In the genomic region with DNA sequence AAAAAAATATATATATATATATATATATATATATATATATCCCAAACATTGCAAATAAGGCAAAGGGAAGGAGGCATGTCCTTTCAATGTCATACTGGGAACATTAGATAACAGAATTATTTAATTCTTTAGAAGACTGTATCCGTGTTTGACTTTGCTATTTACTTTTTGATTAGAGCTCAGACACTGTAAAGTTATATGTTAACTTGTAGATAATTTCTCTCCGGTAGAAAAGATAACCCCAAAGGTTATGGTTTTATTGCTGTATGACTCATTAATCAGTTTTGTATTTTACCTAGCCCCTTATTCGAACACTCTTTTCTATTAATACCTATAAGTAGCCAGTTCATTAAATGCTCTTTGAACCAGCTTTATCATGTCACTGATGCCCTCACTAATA, we compare ENCODE assay signal across 20 cellular contexts.
DNase-seq lines count a peak whose midpoint lies in the region; ATAC-seq and TF ChIP-seq lines count a peak whose summit lies in the region.
"Had no signal": no experiment of that assay in that cellular context is flagged by ENCODE, and none has a peak within 500 bp of the region (broad histone marks: within the 10 kb centered on the region; RNA-seq: fewer than 3 reads in every experiment).

No MANE protein-coding gene starts in this region.

- H4K20me1 ChIP-seq in hepatocyte (ENCODE audit: insufficient read depth, poor library complexity, severe bottlenecking), result no peaks in the 10 kb centered on the region

- H3K9me3 ChIP-seq in hepatocyte (ENCODE audit: low read depth) (peaks cover 4% of the 10 kb centered on the region), mucosa of descending colon (no peaks in the 10 kb centered on the region)
- H3K9me3 ChIP-seq: BE2C had no signal

- TF ChIP-seq CTCF in LNCaP clone FGC (IDR thresholded peaks at IDR 0.05; ENCODE audit: control insufficient read depth, extremely low read depth, insufficient read depth) (no peak), hepatocyte (IDR thresholded peaks at IDR 0.05; ENCODE audit: poor library complexity) (no peak), mucosa of descending colon (IDR thresholded peaks at IDR 0.05) (no peak)

- H3K27ac ChIP-seq in hepatocyte, result no peak overlapping the region
- H3K27ac ChIP-seq: GM23248 had no signal

- H3K27me3 ChIP-seq in hepatocyte, result no peaks in the 10 kb centered on the region
- H3K27me3 ChIP-seq: BE2C had no signal

- 53% methylated on average over 3 of the region's 3 CpGs for WGBS in hepatocyte (ENCODE audit: low lambda C conversion rate, missing lambda C conversion rate)

- no peaks in the 10 kb centered on the region for H3K79me2 ChIP-seq in hepatocyte

- ATAC-seq in mucosa of descending colon, result peak; percentile 95
- ATAC-seq: GM12878 had no signal

- H2AFZ ChIP-seq in hepatocyte, result no peak overlapping the region
- H2AFZ ChIP-seq: GM23248 had no signal

- no peaks in the 10 kb centered on the region for H3K36me3 ChIP-seq in hepatocyte (replicated peaks; ENCODE audit: insufficient read depth, low read depth)
- no peaks in the 10 kb centered on the region for H3K36me3 ChIP-seq in mucosa of descending colon (ENCODE audit: low read depth)
- H3K36me3 ChIP-seq: BE2C had no signal

- intact Hi-C loops in mucosa of descending colon (cut with DNase I, micrococcal nuclease), result no loop called here

- DNase-seq in LNCaP clone FGC (ENCODE audit: low read depth) (peak; percentile 41), hepatocyte (ENCODE audit: low spot score) (peak; percentile 13), mucosa of descending colon (no peak), iPS-NIHi7 (ENCODE audit: extremely low spot score) (no peak), T-helper 2 cell (no peak), HT-29 (ENCODE audit: low spot score) (no peak)
- DNase-seq: ACHN; BE2C; C1 segment of cervical spinal cord; CD4-positive, CD25-positive, alpha-beta regulatory T cell; CD8-positive, alpha-beta memory T cell; COR-L47; DMS 273 treated with DMSO at 0.1 percent for 48 hours; DMS53; DND-41; EL; GM23248; HCEC 1CT; HFFc6 had no signal

- no peak overlapping the region for H3K4me3 ChIP-seq in LNCaP clone FGC (ENCODE audit: low read depth, low read length)
- no peak overlapping the region for H3K4me3 ChIP-seq in hepatocyte
- H3K4me3 ChIP-seq in mucosa of descending colon, result no peak overlapping the region
- H3K4me3 ChIP-seq: GM12878, GM23248 had no signal

- H3K4me2 ChIP-seq in hepatocyte, result no peak overlapping the region

- H3K4me1 ChIP-seq in hepatocyte (ENCODE audit: insufficient read depth), result no peaks in the 10 kb centered on the region
- no peaks in the 10 kb centered on the region for H3K4me1 ChIP-seq in mucosa of descending colon (ENCODE audit: low read depth)
- H3K4me1 ChIP-seq: BE2C had no signal

- no peaks in the 10 kb centered on the region for H3K9me2 ChIP-seq in hepatocyte (replicated peaks; ENCODE audit: insufficient read depth)

Comparison
In these comparisons a context has a peak if more than half of its experiments do, and no peak if none do; other contexts are left out.
1. DNase-seq: peak in LNCaP clone FGC (single experiment) and hepatocyte (single experiment); none in mucosa of descending colon (0 of 3), iPS-NIHi7 (single experiment), T-helper 2 cell (0 of 5) and HT-29 (single experiment).